1 cellular context compared by ENCODE assay signal in genomic region chr13:79853258-79853657, GRCh38.
TF ChIP-seq lines count a peak whose summit lies in the region.

No MANE protein-coding gene starts in this region.

TF ChIP-seq in GM23338, 12 proteins besides CTCF, POLR2A, EP300 and RAD21:
- TF ChIP-seq, protein P1, sequence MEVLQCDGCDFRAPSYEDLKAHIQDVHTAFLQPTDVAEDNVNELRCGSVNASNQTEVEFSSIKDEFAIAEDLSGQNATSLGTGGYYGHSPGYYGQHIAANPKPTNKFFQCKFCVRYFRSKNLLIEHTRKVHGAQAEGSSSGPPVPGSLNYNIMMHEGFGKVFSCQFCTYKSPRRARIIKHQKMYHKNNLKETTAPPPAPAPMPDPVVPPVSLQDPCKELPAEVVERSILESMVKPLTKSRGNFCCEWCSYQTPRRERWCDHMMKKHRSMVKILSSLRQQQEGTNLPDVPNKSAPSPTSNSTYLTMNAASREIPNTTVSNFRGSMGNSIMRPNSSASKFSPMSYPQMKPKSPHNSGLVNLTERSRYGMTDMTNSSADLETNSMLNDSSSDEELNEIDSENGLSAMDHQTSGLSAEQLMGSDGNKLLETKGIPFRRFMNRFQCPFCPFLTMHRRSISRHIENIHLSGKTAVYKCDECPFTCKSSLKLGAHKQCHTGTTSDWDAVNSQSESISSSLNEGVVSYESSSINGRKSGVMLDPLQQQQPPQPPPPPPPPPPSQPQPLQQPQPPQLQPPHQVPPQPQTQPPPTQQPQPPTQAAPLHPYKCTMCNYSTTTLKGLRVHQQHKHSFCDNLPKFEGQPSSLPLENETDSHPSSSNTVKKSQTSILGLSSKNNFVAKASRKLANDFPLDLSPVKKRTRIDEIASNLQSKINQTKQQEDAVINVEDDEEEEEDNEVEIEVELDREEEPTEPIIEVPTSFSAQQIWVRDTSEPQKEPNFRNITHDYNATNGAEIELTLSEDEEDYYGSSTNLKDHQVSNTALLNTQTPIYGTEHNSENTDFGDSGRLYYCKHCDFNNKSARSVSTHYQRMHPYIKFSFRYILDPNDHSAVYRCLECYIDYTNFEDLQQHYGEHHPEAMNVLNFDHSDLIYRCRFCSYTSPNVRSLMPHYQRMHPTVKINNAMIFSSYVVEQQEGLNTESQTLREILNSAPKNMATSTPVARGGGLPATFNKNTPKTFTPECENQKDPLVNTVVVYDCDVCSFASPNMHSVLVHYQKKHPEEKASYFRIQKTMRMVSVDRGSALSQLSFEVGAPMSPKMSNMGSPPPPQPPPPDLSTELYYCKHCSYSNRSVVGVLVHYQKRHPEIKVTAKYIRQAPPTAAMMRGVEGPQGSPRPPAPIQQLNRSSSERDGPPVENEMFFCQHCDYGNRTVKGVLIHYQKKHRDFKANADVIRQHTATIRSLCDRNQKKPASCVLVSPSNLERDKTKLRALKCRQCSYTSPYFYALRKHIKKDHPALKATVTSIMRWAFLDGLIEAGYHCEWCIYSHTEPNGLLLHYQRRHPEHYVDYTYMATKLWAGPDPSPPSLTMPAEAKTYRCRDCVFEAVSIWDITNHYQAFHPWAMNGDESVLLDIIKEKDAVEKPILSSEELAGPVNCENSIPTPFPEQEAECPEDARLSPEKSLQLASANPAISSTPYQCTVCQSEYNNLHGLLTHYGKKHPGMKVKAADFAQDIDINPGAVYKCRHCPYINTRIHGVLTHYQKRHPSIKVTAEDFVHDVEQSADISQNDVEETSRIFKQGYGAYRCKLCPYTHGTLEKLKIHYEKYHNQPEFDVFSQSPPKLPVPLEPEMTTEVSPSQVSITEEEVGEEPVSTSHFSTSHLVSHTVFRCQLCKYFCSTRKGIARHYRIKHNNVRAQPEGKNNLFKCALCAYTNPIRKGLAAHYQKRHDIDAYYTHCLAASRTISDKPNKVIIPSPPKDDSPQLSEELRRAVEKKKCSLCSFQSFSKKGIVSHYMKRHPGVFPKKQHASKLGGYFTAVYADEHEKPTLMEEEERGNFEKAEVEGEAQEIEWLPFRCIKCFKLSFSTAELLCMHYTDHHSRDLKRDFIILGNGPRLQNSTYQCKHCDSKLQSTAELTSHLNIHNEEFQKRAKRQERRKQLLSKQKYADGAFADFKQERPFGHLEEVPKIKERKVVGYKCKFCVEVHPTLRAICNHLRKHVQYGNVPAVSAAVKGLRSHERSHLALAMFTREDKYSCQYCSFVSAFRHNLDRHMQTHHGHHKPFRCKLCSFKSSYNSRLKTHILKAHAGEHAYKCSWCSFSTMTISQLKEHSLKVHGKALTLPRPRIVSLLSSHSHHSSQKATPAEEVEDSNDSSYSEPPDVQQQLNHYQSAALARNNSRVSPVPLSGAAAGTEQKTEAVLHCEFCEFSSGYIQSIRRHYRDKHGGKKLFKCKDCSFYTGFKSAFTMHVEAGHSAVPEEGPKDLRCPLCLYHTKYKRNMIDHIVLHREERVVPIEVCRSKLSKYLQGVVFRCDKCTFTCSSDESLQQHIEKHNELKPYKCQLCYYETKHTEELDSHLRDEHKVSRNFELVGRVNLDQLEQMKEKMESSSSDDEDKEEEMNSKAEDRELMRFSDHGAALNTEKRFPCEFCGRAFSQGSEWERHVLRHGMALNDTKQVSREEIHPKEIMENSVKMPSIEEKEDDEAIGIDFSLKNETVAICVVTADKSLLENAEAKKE (CRISPR knock-in tag; IDR thresholded peaks at IDR 0.05) = no peak
- no peak for TF ChIP-seq EZH2phosphoT487 (IDR thresholded peaks at IDR 0.05; ENCODE audit: unreplicated experiment)
- TF ChIP-seq NANOG (IDR thresholded peaks at IDR 0.05; ENCODE audit: borderline replicate concordance) = no peak
- TF ChIP-seq ZNF114 (CRISPR knock-in tag; IDR thresholded peaks at IDR 0.05) = no peak
- TF ChIP-seq POLR2AphosphoS5 (IDR thresholded peaks at IDR 0.05; ENCODE audit: low read depth) = no peak
- TF ChIP-seq STAT1 (IDR thresholded peaks at IDR 0.05; ENCODE audit: unreplicated experiment) = no peak
- TF ChIP-seq REST (IDR thresholded peaks at IDR 0.05; ENCODE audit: unreplicated experiment) = no peak
- no peak for TF ChIP-seq ETS1 (IDR thresholded peaks at IDR 0.05)
- no peak for TF ChIP-seq CREB1 (CRISPR knock-in tag; IDR thresholded peaks at IDR 0.05; ENCODE audit: low read depth)
- TF ChIP-seq JUNB (IDR thresholded peaks at IDR 0.05; ENCODE audit: unreplicated experiment) = no peak
- no peak for TF ChIP-seq ZNF331 (CRISPR knock-in tag; IDR thresholded peaks at IDR 0.05; ENCODE audit: low read depth)
- TF ChIP-seq EZH2 (IDR thresholded peaks at IDR 0.05; ENCODE audit: low read depth, unreplicated experiment) = no peak
